In the genomic region with DNA sequence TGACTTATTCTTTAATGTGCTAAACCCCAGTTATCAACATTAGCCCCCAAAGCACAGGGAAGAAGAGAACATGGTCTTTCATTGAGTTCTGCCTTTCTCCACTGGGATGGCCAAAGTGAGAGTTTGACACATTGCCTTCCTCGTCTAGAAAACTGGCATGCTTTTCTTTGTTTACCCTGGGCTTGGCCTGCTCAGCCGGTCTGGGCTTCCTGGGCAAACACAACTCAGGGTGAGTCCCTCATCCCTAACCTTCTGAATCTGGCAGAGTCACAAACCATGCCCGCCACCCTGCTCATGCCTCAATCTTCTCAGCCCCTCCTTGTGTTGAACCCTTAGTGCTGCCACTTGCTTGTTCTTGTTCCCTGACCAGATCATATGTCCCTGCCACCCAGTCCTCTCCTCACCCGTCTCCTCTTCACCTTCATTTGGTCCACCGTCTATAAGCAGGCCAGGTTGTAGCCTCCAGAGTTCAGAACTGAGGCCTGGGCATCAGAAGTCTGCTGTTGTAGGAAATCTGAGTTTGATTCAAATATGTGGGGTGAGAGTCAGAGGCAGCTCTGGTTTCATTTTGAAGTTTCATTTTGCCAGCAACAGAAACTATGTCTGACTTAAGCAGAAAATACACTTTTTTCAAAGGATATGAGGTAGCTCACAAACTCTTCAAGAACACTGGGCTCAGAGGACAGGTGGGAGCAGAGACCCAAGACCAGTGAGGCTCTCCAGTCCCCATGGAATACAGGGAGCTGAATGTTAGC, we compare ENCODE assay signal across 10 cellular contexts.
DNase-seq lines count a peak whose midpoint lies in the region; ATAC-seq and TF ChIP-seq lines count a peak whose summit lies in the region.
"Had no signal": no experiment of that assay in that cellular context is flagged by ENCODE, and none has a peak within 500 bp of the region (broad histone marks: within the 10 kb centered on the region; RNA-seq: fewer than 3 reads in every experiment).

No MANE protein-coding gene starts in this region.

- H3K4me1 ChIP-seq in tibial nerve, result no peaks in the 10 kb centered on the region

- no peak for TF ChIP-seq POLR2A in tibial nerve (IDR thresholded peaks at IDR 0.05)

- no peaks in the 10 kb centered on the region for H3K36me3 ChIP-seq in tibial nerve
- H3K36me3 ChIP-seq: heart right ventricle had no signal

- TF ChIP-seq CTCF in VCaP (conservative IDR thresholded peaks at IDR 0.05), result no peak
- no peak for TF ChIP-seq CTCF in tibial nerve (IDR thresholded peaks at IDR 0.05)

- H3K27me3 ChIP-seq in tibial nerve, result no peaks in the 10 kb centered on the region
- H3K27me3 ChIP-seq: heart right ventricle had no signal

- peak; percentile 21 for DNase-seq in DMS53 treated with DMSO at 0.1 percent for 48 hours (lab: John Stamatoyannopoulos, UW; ENCODE audit: unreplicated experiment)
- no peak for DNase-seq in tibial nerve (ENCODE audit: low spot score in 2 of 2)
- no peak for DNase-seq in stimulated activated CD4-positive, alpha-beta T cell treated with anti-CD3 and anti-CD28 coated beads, Interleukin-4, amount 100 ng/mL, for 1 hour
- DNase-seq in stimulated activated CD4-positive, alpha-beta T cell treated with anti-CD3 and anti-CD28 coated beads, Interleukin-1b, Interleukin-23, amount 100 ng/mL, for 48 hours, result no peak
- DNase-seq: heart right ventricle, T-helper 9 cell had no signal

- WGBS in tibial nerve, 2 donors, result 77 to 84% methylated on average over 5 of the region's 5 CpGs

- ATAC-seq in GM19395 (IDR thresholded peaks at IDR 0.05; ENCODE audit: unreplicated experiment) (peak; percentile 77), HG02981 (IDR thresholded peaks at IDR 0.05; ENCODE audit: unreplicated experiment) (peak; percentile 65)
- no peak for ATAC-seq in activated CD4-positive, CD25-positive, alpha-beta regulatory T cell treated with anti-CD3 and anti-CD28 coated beads, Interleukin-2, amount 50 U/mL, for 24 hours
- ATAC-seq: heart right ventricle had no signal

- H3K27ac ChIP-seq in VCaP (peak overlapping the region; percentile 34; the same call in 1 of the 2 replicates), tibial nerve (no peak overlapping the region)

- H3K4me3 ChIP-seq in tibial nerve, result no peak overlapping the region
- H3K4me3 ChIP-seq: heart right ventricle had no signal

- H3K9me3 ChIP-seq in tibial nerve, result no peaks in the 10 kb centered on the region

- no peak for TF ChIP-seq EP300 in tibial nerve (IDR thresholded peaks at IDR 0.05)

Comparison
In these comparisons a context has a peak if more than half of its experiments do, and no peak if none do; other contexts are left out.
1. ATAC-seq: peak in GM19395 (single experiment) and HG02981 (single experiment); none in activated CD4-positive, CD25-positive, alpha-beta regulatory T cell treated with anti-CD3 and anti-CD28 coated beads, Interleukin-2, amount 50 U/mL, for 24 hours (0 of 2).